ENCODE assay signal across 29 cellular contexts in genomic region chr5:10198021-10198420, GRCh38.
"Had no signal": no experiment of that assay in that cellular context is flagged by ENCODE, and none has a peak within 500 bp of the region (broad histone marks: within the 10 kb centered on the region; RNA-seq: fewer than 3 reads in every experiment).

No MANE protein-coding gene starts in this region.

- H3K4me3 Mint-ChIP-seq: dendritic cell treated with granulocyte-macrophage colony-stimulating factor and Interleukin-4, amounts not matched to agents 40 ng/mL and 50 ng/mL, for 4 days; effector memory CD8-positive, alpha-beta T cell; endodermal cell had no signal

- ATAC-seq: effector memory CD8-positive, alpha-beta T cell; esophagus mucosa; foreskin keratinocyte; gastrocnemius medialis; gastroesophageal sphincter; heart left ventricle; heart right ventricle had no signal

- H3K27ac ChIP-seq: colonic mucosa, coronary artery, dorsolateral prefrontal cortex, epithelial cell of prostate, esophagus muscularis mucosa, esophagus squamous epithelium, foreskin keratinocyte, gastrocnemius medialis, gastroesophageal sphincter, heart left ventricle, heart right ventricle had no signal

- DNase-seq: colonic mucosa; cortex of kidney; dermis blood vessel endothelial cell; dorsolateral prefrontal cortex; effector CD4-positive, alpha-beta T cell; effector CD8-positive, alpha-beta T cell; effector memory CD4-positive, alpha-beta T cell; effector memory CD8-positive, alpha-beta T cell; endodermal cell; erythroblast; esophagus squamous epithelium; foreskin fibroblast; foreskin keratinocyte; foreskin melanocyte; gastrocnemius medialis; glutamatergic neuron; head of caudate nucleus; heart left ventricle; heart right ventricle had no signal

- H3K9me3 ChIP-seq: colonic mucosa, gastrocnemius medialis had no signal

- H3K4me1 ChIP-seq: colonic mucosa, esophagus muscularis mucosa, foreskin keratinocyte, gastrocnemius medialis, gastroesophageal sphincter, heart left ventricle, heart right ventricle had no signal

- H3K36me3 ChIP-seq: colonic mucosa, esophagus muscularis mucosa, esophagus squamous epithelium, gastrocnemius medialis, gastroesophageal sphincter, heart left ventricle, heart right ventricle had no signal

- H3K4me3 ChIP-seq: colonic mucosa, coronary artery, dorsolateral prefrontal cortex, esophagus muscularis mucosa, esophagus squamous epithelium, gastrocnemius medialis, gastroesophageal sphincter, heart left ventricle, heart right ventricle had no signal

- FAIRE-seq: colon, endometrium, endothelial cell of umbilical vein, frontal cortex had no signal

- H3K27ac Mint-ChIP-seq: dendritic cell treated with granulocyte-macrophage colony-stimulating factor and Interleukin-4, amounts not matched to agents 40 ng/mL and 50 ng/mL, for 4 days; effector memory CD8-positive, alpha-beta T cell; endodermal cell had no signal

- H3K27me3 ChIP-seq: colonic mucosa, dorsolateral prefrontal cortex, esophagus muscularis mucosa, esophagus squamous epithelium, foreskin keratinocyte, gastrocnemius medialis, gastroesophageal sphincter, heart left ventricle, heart right ventricle had no signal

- H3K27me3 Mint-ChIP-seq: effector memory CD8-positive, alpha-beta T cell had no signal
